19 cellular contexts compared by ENCODE assay signal in the genomic region with DNA sequence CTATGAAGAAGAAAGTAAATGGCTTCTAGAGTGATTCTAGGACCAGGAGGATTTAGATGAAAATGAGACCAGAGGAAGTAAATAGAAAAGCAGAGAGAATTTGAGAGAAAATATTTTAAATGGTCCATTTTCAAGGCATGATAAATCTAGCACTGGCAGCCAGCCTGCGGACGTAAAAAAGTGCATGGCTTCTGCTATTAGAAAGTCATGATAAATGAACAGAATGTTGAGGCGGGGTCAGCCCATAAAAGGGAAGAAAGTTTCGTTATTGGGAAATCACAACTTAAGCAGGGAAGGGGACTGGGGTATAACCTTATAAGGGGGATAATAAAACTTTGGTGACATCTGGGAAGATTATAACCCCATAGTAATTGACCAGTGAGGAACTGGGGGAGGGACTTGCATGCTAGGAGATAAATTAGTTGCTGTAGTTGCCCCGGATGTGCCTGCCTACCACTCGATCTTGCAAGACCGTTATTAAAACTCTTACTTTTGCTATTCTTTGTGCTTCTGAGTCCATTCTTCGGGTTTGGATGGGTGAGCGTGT.
"Had no signal": no experiment of that assay in that cellular context is flagged by ENCODE, and none has a peak within 500 bp of the region (broad histone marks: within the 10 kb centered on the region; RNA-seq: fewer than 3 reads in every experiment).

No MANE protein-coding gene starts in this region.

- H3K27ac ChIP-seq: body of pancreas, cardiac muscle cell, epithelial cell of prostate, gastrocnemius medialis, heart left ventricle, neural progenitor cell had no signal

- ATAC-seq: activated CD4-positive, CD25-positive, alpha-beta regulatory T cell treated with anti-CD3 and anti-CD28 coated beads, Interleukin-2, amount 50 U/mL, for 24 hours; body of pancreas; gastrocnemius medialis; heart left ventricle; left cardiac atrium; naive thymus-derived CD8-positive, alpha-beta T cell; T-helper 17 cell had no signal

- H2AFZ ChIP-seq: neural progenitor cell had no signal

- H3K4me3 ChIP-seq: body of pancreas, cardiac muscle cell, gastrocnemius medialis, heart left ventricle, lung, neural progenitor cell had no signal

- H3K36me3 ChIP-seq: cardiac muscle cell, gastrocnemius medialis, heart left ventricle, neural progenitor cell had no signal

- H3K4me1 ChIP-seq: body of pancreas, gastrocnemius medialis, heart left ventricle, neural progenitor cell had no signal

- DNase-seq: activated CD4-positive, alpha-beta memory T cell treated with anti-CD3 and anti-CD28 coated beads, Interleukin-2, amount 10 ng/mL, durations not matched to agents 7 days and 5 days; activated CD4-positive, alpha-beta T cell treated with anti-CD3 and anti-CD28 coated beads, Interleukin-2, amount 10 ng/mL, durations not matched to agents 24 days and 14 days; activated effector memory CD4-positive, alpha-beta T cell treated with anti-CD3 and anti-CD28 coated beads, Interleukin-2, amount 50 U/mL, for 16 hours; activated naive CD4-positive, alpha-beta T cell treated with anti-CD3 and anti-CD28 coated beads, Interleukin-2, amount 10 ng/mL, durations not matched to agents 7 days and 5 days; body of pancreas; gastrocnemius medialis; heart left ventricle; left cardiac atrium; naive thymus-derived CD8-positive, alpha-beta T cell; retina; stimulated activated CD4-positive, alpha-beta T cell treated with anti-CD3 and anti-CD28 coated beads, Interleukin-4, amount 100 ng/mL, for 24 hours; stimulated activated naive CD4-positive, alpha-beta T cell treated with Interleukin-2 at 50 U/mL for 16 hours; SW 1271; T-helper 17 cell had no signal

- H3K27me3 ChIP-seq: body of pancreas, cardiac muscle cell, gastrocnemius medialis, heart left ventricle, neural progenitor cell had no signal

- H3K9ac ChIP-seq: neural progenitor cell had no signal

- H3K4me2 ChIP-seq: neural progenitor cell had no signal

- H3K9me3 ChIP-seq: body of pancreas, gastrocnemius medialis, heart left ventricle had no signal
